In genomic region chr16:81465375-81465943, GRCh38 we compare ENCODE assay signal across 19 cellular contexts. TPM values are rescaled to one million over a fixed set of nuclear protein-coding genes. Genes with fewer than 3 reads are reported as not detected.
DNase-seq lines count a peak whose midpoint lies in the region; ATAC-seq, FAIRE-seq and TF ChIP-seq lines count a peak whose summit lies in the region.
"Had no signal": no experiment of that assay in that cellular context is flagged by ENCODE, and none has a peak within 500 bp of the region (broad histone marks: within the 10 kb centered on the region; RNA-seq: fewer than 3 reads in every experiment).

No MANE protein-coding gene starts in this region.

- H4K20me1 ChIP-seq in HepG2 (ENCODE audit: insufficient read depth, low read length): peaks cover 99% of the 10 kb centered on the region

- FAIRE-seq in HepG2 (lab: Jason Lieb, UNC): no peak
- FAIRE-seq: GM18507 had no signal

- H3K27me3 ChIP-seq in right cardiac atrium (ENCODE audit: control insufficient read depth, insufficient read depth) (no peaks in the 10 kb centered on the region), heart left ventricle (no peaks in the 10 kb centered on the region), HepG2 (ENCODE audit: control insufficient read depth in 1 of 2, insufficient read depth in 2 of 2, low read length in 2 of 2) (no peaks in the 10 kb centered on the region), spleen (replicated peaks in 1 of 7) (no peaks in the 10 kb centered on the region)
- no peaks in the 10 kb centered on the region for H3K27me3 ChIP-seq in effector memory CD4-positive, alpha-beta T cell (replicated peaks; ENCODE audit: control insufficient read depth, insufficient read depth, low read length, poor library complexity, severe bottlenecking)
- H3K27me3 ChIP-seq: BLaER1 had no signal

- no peaks in the 10 kb centered on the region for H3K9me3 Mint-ChIP-seq in dendritic cell treated with granulocyte-macrophage colony-stimulating factor and Interleukin-4, amounts not matched to agents 40 ng/mL and 50 ng/mL, for 4 days
- no peaks in the 10 kb centered on the region for H3K9me3 Mint-ChIP-seq in osteocyte (ENCODE audit: unreplicated experiment)

- no peak overlapping the region for H3K27ac ChIP-seq in right cardiac atrium (ENCODE audit: low read length)
- no peak overlapping the region for H3K27ac ChIP-seq in heart left ventricle
- H3K27ac ChIP-seq in HepG2 (ENCODE audit: extremely low read length, insufficient read depth, low read length): peak overlapping the region; percentile 42
- peak overlapping the region in 7 of 8 donors; percentile 31 to 95 (median 61) for H3K27ac ChIP-seq in spleen
- no peak overlapping the region for H3K27ac ChIP-seq in effector memory CD4-positive, alpha-beta T cell (ENCODE audit: insufficient read depth, low read length, poor library complexity, severe bottlenecking)
- H3K27ac ChIP-seq: 22Rv1, BLaER1 had no signal

- TF ChIP-seq POLR2A in heart left ventricle (IDR thresholded peaks at IDR 0.05) (no peak), HepG2 (IDR thresholded peaks at IDR 0.05; ENCODE audit: insufficient read depth in 1 of 2, low read depth in 2 of 2, low read length in 2 of 2) (0 out of 4 replicates have a peak, but pooled peaks of 1 of the 2 experiments have one; percentile 24), spleen (IDR thresholded peaks at IDR 0.05) (no peak)

- H3K4me1 Mint-ChIP-seq in dendritic cell treated with granulocyte-macrophage colony-stimulating factor and Interleukin-4, amounts not matched to agents 40 ng/mL and 50 ng/mL, for 4 days (ENCODE audit: low read depth): peaks cover 100% of the 10 kb centered on the region
- H3K4me1 Mint-ChIP-seq in osteocyte (ENCODE audit: unreplicated experiment): peaks cover 20% of the 10 kb centered on the region

- peaks cover 99% of the 10 kb centered on the region for H3K79me2 ChIP-seq in HepG2 (ENCODE audit: insufficient read depth, low read length)

- H3K4me1 ChIP-seq in right cardiac atrium (ENCODE audit: control insufficient read depth, insufficient read depth, low read length) (peaks cover 3% of the 10 kb centered on the region), heart left ventricle (peaks cover 0 to 81% (median 16%) of the 10 kb centered on the region in 12 donors), HepG2 (ENCODE audit: insufficient read depth, low read length) (peaks cover 99% of the 10 kb centered on the region), spleen (peaks cover 27 to 100% (median 88%) of the 10 kb centered on the region in 6 donors)
- H3K4me1 ChIP-seq in effector memory CD4-positive, alpha-beta T cell (ENCODE audit: control insufficient read depth, insufficient read depth, low read length, poor library complexity, severe bottlenecking): peaks cover 20% of the 10 kb centered on the region

- no peaks in the 10 kb centered on the region for H3K27me3 Mint-ChIP-seq in dendritic cell treated with granulocyte-macrophage colony-stimulating factor and Interleukin-4, amounts not matched to agents 40 ng/mL and 50 ng/mL, for 4 days
- no peaks in the 10 kb centered on the region for H3K27me3 Mint-ChIP-seq in osteocyte (ENCODE audit: unreplicated experiment)
- H3K27me3 Mint-ChIP-seq: IgD-negative memory B cell had no signal

- CTCF ChIA-PET in HepG2 (lab: Yijun Ruan, JAX; ENCODE audit: low intra/inter-chr PET ratio, low total read pairs): no interaction called here

- peak overlapping the region; percentile 87 for H3K27ac Mint-ChIP-seq in dendritic cell treated with granulocyte-macrophage colony-stimulating factor and Interleukin-4, amounts not matched to agents 40 ng/mL and 50 ng/mL, for 4 days
- H3K27ac Mint-ChIP-seq in osteocyte (ENCODE audit: unreplicated experiment): no peak overlapping the region

- DNase-seq in right cardiac atrium (peak in 2 of 3 donors; percentile 3 to 32), heart left ventricle (no peak), HepG2 (ENCODE audit: low spot score) (peak; percentile 60), spleen (peak; percentile 70), osteocyte (ENCODE audit: extremely low spot score, unreplicated experiment) (no peak), DMS153 (lab: John Stamatoyannopoulos, UW) (no peak)
- no peak for DNase-seq in effector memory CD4-positive, alpha-beta T cell
- DNase-seq: HCEC 1CT, MV-4-11, NCI-H1436 treated with DMSO at 0.1 percent for 48 hours, NCI-H2081 treated with DMSO at 0.1 percent for 48 hours, NCI-H345, NCI-H526 treated with DMSO at 0.1 percent for 48 hours, PC-3 had no signal

- TF ChIP-seq EP300 in HepG2 (IDR thresholded peaks at IDR 0.05; ENCODE audit: low read depth in 2 of 2, low read length in 2 of 2): no peak
- TF ChIP-seq EP300 in HepG2 (CRISPR knock-in tag; IDR thresholded peaks at IDR 0.05; ENCODE audit: borderline replicate concordance): peak; percentile 51

- H3K4me2 ChIP-seq in HepG2 (ENCODE audit: low read depth, low read length): peak overlapping the region; percentile 14; the same call in 1 of the 2 replicates

- WGBS in right cardiac atrium: 82% methylated on average over 18 of the region's 18 CpGs
- 79 to 89% (median 84%) methylated on average over 18 of the region's 18 CpGs for WGBS in heart left ventricle, 4 donors
- WGBS in HepG2 (ENCODE audit: low lambda C conversion rate): 66% methylated on average over 18 of the region's 18 CpGs
- WGBS in spleen, 5 donors: 67 to 82% (median 77%) methylated on average over 17 to 18 of the region's 18 CpGs

- no peak for TF ChIP-seq CTCF in heart left ventricle (IDR thresholded peaks at IDR 0.05)
- TF ChIP-seq CTCF in HepG2 (CRISPR knock-in tag; IDR thresholded peaks at IDR 0.05): no peak
- no peak for TF ChIP-seq CTCF in spleen (IDR thresholded peaks at IDR 0.05 in 8 of 11, conservative IDR thresholded peaks at IDR 0.05 in 3 of 11)
- no peak for TF ChIP-seq CTCF in osteocyte (IDR thresholded peaks at IDR 0.05)

- POLR2A ChIA-PET in HepG2 (lab: Yijun Ruan, JAX): interaction anchor here (0.9 to 1.4 kb wide), 6 partner anchors 8 to 34 kb away, joined by 3 to 8 read pairs (median 4); partner anchors contain the start of gene CMIP

- in situ Hi-C loops in HepG2 (cut with HindIII; ENCODE audit: extremely low pct_ligation_motif_present, low pct_unique_long_range_greater_than_20kb): no loop called here

- H3K36me3 Mint-ChIP-seq in dendritic cell treated with granulocyte-macrophage colony-stimulating factor and Interleukin-4, amounts not matched to agents 40 ng/mL and 50 ng/mL, for 4 days (ENCODE audit: low read depth): peaks cover 55% of the 10 kb centered on the region
- no peaks in the 10 kb centered on the region for H3K36me3 Mint-ChIP-seq in osteocyte (ENCODE audit: unreplicated experiment)

- no peak overlapping the region for H2AFZ ChIP-seq in HepG2 (ENCODE audit: low read length)

- H3K4me3 ChIP-seq in right cardiac atrium (ENCODE audit: low read length) (no peak overlapping the region), heart left ventricle (no peak overlapping the region), HepG2 (replicated peaks in 1 of 3; ENCODE audit: insufficient read depth in 1 of 3, low read depth in 2 of 3, low read length in 3 of 3) (no peak overlapping the region), spleen (no peak overlapping the region)
- H3K4me3 ChIP-seq in effector memory CD4-positive, alpha-beta T cell (ENCODE audit: insufficient read depth, low read depth, low read length, poor library complexity, severe bottlenecking): no peak overlapping the region
- H3K4me3 ChIP-seq: BLaER1 had no signal

- no peak overlapping the region for H3K9ac ChIP-seq in HepG2 (ENCODE audit: insufficient read depth, low read depth, low read length)
- H3K9ac ChIP-seq: BLaER1 had no signal

- BruUV-seq in HepG2 (replicated peaks; lab: Mats Ljungman, UMichigan): no TSS peak

- H3K4me3 Mint-ChIP-seq in dendritic cell treated with granulocyte-macrophage colony-stimulating factor and Interleukin-4, amounts not matched to agents 40 ng/mL and 50 ng/mL, for 4 days: no peak overlapping the region
- H3K4me3 Mint-ChIP-seq in osteocyte (ENCODE audit: unreplicated experiment): no peak overlapping the region

- H3K36me3 ChIP-seq in heart left ventricle (no peaks in the 10 kb centered on the region), HepG2 (replicated peaks in 1 of 2; ENCODE audit: control insufficient read depth in 1 of 2, insufficient read depth in 2 of 2, low read length in 2 of 2) (peaks cover 7 to 44% of the 10 kb centered on the region in 2 experiments), spleen (peaks cover 0 to 13% (median 0%) of the 10 kb centered on the region in 6 donors)
- no peaks in the 10 kb centered on the region for H3K36me3 ChIP-seq in effector memory CD4-positive, alpha-beta T cell (ENCODE audit: control insufficient read depth, insufficient read depth, low read length)

- TF ChIP-seq RAD21 in HepG2 (CRISPR knock-in tag; IDR thresholded peaks at IDR 0.05): peak; percentile 24; the same call in 1 of the 2 replicates

- H3K9me3 ChIP-seq in right cardiac atrium (ENCODE audit: control insufficient read depth, low read length): no peaks in the 10 kb centered on the region
- no peaks in the 10 kb centered on the region for H3K9me3 ChIP-seq in heart left ventricle
- H3K9me3 ChIP-seq in HepG2 (ENCODE audit: low read length): no peaks in the 10 kb centered on the region
- no peaks in the 10 kb centered on the region for H3K9me3 ChIP-seq in spleen
- H3K9me3 ChIP-seq in effector memory CD4-positive, alpha-beta T cell (ENCODE audit: control insufficient read depth, low read length): no peaks in the 10 kb centered on the region
- H3K9me3 ChIP-seq: BLaER1 had no signal

- intact Hi-C loops in right cardiac atrium (cut with DNase I) (no loop called here), heart left ventricle (cut with DNase I) (no loop called here), HepG2 (cut with micrococcal nuclease; ENCODE audit: unreplicated experiment) (loop anchor here (1.0 kb wide), 1 partner anchor 16 kb away; no protein-coding TSS in a partner anchor), spleen (cut with DNase I; ENCODE audit: low total_unique reads) (loop anchor here (10.0 kb wide), 1 partner anchor 49 kb away; no protein-coding TSS in a partner anchor)
- intact Hi-C loops in dendritic cell treated with granulocyte-macrophage colony-stimulating factor and Interleukin-4, amounts not matched to agents 40 ng/mL and 50 ng/mL, for 4 days (cut with micrococcal nuclease): no loop called here

- no peak for ATAC-seq in right cardiac atrium
- ATAC-seq in heart left ventricle: no peak
- ATAC-seq in HepG2: peak; percentile 90
- ATAC-seq: PC-3 had no signal

RNA-seq across cellular contexts. Expression of gene CMIP, which starts 20.9 kb away (rescaled TPM):
- 10 to 100 TPM; 15.8 to 29.0 (median 21.3) TPM for total RNA-seq in right cardiac atrium
- 9.0 TPM for polyA plus RNA-seq in right cardiac atrium
- 10 to 100 TPM in 6 of 9 donors, 1 to 10 TPM in 3; 7.6 to 48.8 (median 16.3) TPM for total RNA-seq in heart left ventricle
- 1 to 10 TPM; 4.1 to 9.2 TPM for polyA plus RNA-seq in heart left ventricle
- 10.9 and 21.7 TPM in 2 replicates for total RNA-seq in HepG2 (2016; rRNA removed; fragmentation: Illumina TruSeq; extraction: Trizol)
- 3.5 and 4.6 TPM in 2 replicates for total RNA-seq in HepG2 (2016; cell fraction: cytosol; rRNA removed; fragmentation: Illumina TruSeq; extraction: Trizol; ENCODE audit: low read depth)
- 11.5 and 15.7 TPM in 2 replicates for total RNA-seq in HepG2 (2016; cell fraction: insoluble cytoplasmic fraction; rRNA removed; fragmentation: Illumina TruSeq; extraction: Trizol)
- total RNA-seq in HepG2 (2016; cell fraction: membrane; rRNA removed; fragmentation: Illumina TruSeq; extraction: Trizol): 13.0 and 15.9 TPM in 2 replicates
- 23.3 and 29.3 TPM in 2 replicates for total RNA-seq in HepG2 (2016; cell fraction: nucleus; rRNA removed; fragmentation: Illumina TruSeq; extraction: Trizol)
- 18.1 and 22.0 TPM in 2 replicates for polyA plus RNA-seq in HepG2 (2011; rRNA removed)
- polyA plus RNA-seq in HepG2 (2011; cell fraction: cytosol; rRNA removed): 17.3 and 20.7 TPM in 2 replicates
- 77.4 and 83.2 TPM in 2 replicates for polyA plus RNA-seq in HepG2 (2011; cell fraction: nucleus; rRNA removed)
- polyA plus RNA-seq in HepG2 (2012): 74.4 and 83.5 TPM in 2 replicates
- 3.4 and 3.8 TPM in 2 replicates for polyA plus RNA-seq in HepG2 (2016; cell fraction: cytosol; fragmentation: Illumina TruSeq; extraction: Trizol; ENCODE audit: low read depth)
- 29.7 and 48.6 TPM in 2 replicates for polyA plus RNA-seq in HepG2 (2016; cell fraction: insoluble cytoplasmic fraction; fragmentation: Illumina TruSeq; extraction: Trizol; ENCODE audit: low read depth)
- polyA plus RNA-seq in HepG2 (2016; cell fraction: membrane; fragmentation: Illumina TruSeq; extraction: Trizol; ENCODE audit: low read depth): 14.8 and 16.9 TPM in 2 replicates
- polyA plus RNA-seq in HepG2 (2016; cell fraction: nucleus; fragmentation: Illumina TruSeq; extraction: Trizol; ENCODE audit: insufficient read depth, low read depth): 51.1 and 51.2 TPM in 2 replicates
- polyA minus RNA-seq in HepG2 (2011; rRNA and poly(A)+ RNA removed; ENCODE audit: low replicate concordance): 16.6 and 71.5 TPM in 2 replicates
- 60.8 and 68.8 TPM in 2 replicates for polyA minus RNA-seq in HepG2 (2011; cell fraction: cytosol; rRNA and poly(A)+ RNA removed)
- polyA minus RNA-seq in HepG2 (2011; cell fraction: nucleus; rRNA and poly(A)+ RNA removed): 61.9 and 63.1 TPM in 2 replicates
- total RNA-seq in spleen: 100 to 1,000 TPM in 1 of 7 donors, 10 to 100 TPM in 6; 49.9 to 107 (median 67.1) TPM
- polyA plus RNA-seq in spleen: 10 to 100 TPM in 1 of 3 donors, 1 to 10 TPM in 2; 6.0 to 11.8 (median 6.2) TPM
- total RNA-seq in osteocyte: 29.8 and 38.0 TPM in 2 replicates

Comparison
In these comparisons a context has a peak if more than half of its experiments do, and no peak if none do; other contexts are left out.
1. DNase-seq: peak in right cardiac atrium (2 of 3), HepG2 (single experiment) and spleen (single experiment); none in heart left ventricle (0 of 5), osteocyte (single experiment), DMS153 (single experiment) and effector memory CD4-positive, alpha-beta T cell (0 of 3).
2. H3K27ac ChIP-seq: peak in HepG2 (single experiment) and spleen (7 of 8); none in right cardiac atrium (single experiment), heart left ventricle (0 of 12) and effector memory CD4-positive, alpha-beta T cell (single experiment).
3. intact Hi-C loops: an anchor here in HepG2 (1.0 kb wide) and spleen (10.0 kb wide); none called in right cardiac atrium, heart left ventricle and dendritic cell treated with granulocyte-macrophage colony-stimulating factor and Interleukin-4, amounts not matched to agents 40 ng/mL and 50 ng/mL, for 4 days.